In the genomic region with DNA sequence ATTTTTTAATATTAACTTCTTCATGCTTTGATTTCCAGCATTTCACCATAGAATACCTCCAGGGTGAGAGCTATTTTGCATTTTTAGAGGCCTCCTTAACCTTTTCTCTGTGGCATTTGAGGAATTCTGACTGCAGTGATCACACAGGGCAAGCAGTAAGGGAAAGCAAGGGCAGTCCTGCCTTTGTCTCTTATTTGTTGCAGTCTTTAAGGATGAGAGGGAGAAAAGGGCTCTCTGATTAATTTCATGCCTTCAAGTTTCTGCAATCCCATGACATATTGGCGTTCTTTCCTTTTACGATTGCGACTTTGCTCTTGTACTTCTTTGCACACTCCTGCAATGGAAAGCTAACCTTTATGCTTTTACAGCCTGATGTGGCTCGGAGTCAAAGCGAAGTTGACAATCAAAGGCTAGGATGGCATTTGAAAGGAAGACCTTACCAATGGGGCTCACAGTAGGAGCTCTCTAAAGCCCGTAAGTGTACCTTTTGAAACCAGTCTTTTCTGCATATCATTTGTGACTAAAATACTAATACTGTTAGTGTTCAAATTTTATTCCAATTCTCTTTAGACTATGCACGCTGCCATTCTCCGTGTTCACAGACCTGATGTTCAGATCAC, we compare ENCODE assay signal across 26 cellular contexts.
"Had no signal": no experiment of that assay in that cellular context is flagged by ENCODE, and none has a peak within 500 bp of the region (broad histone marks: within the 10 kb centered on the region; RNA-seq: fewer than 3 reads in every experiment).

No MANE protein-coding gene starts in this region.

- H3K4me1 Mint-ChIP-seq: activated CD8-positive, alpha-beta memory T cell treated with anti-CD3 and anti-CD28 coated beads, Interleukin-2, amount 10 ng/mL, durations not matched to agents 7 days and 5 days; immature natural killer cell; memory B cell; natural killer cell; stimulated activated effector memory CD8-positive, alpha-beta T cell treated with anti-CD3 and anti-CD28 coated beads, Interleukin-12 subunit alpha, Interleukin-12 subunit beta, amount 100 ng/mL, for 72 hours had no signal

- H3K27me3 Mint-ChIP-seq: activated CD8-positive, alpha-beta memory T cell treated with anti-CD3 and anti-CD28 coated beads, Interleukin-2, amount 10 ng/mL, durations not matched to agents 7 days and 5 days; memory B cell; progenitor cell of endocrine pancreas; stimulated activated naive CD8-positive, alpha-beta T cell treated with anti-CD3 and anti-CD28 coated beads, Interleukin-15, Interleukin-2, amounts not matched to agents 100 ng/mL and 50 ng/mL, for 24 hours had no signal

- H3K4me1 ChIP-seq: upper lobe of left lung had no signal

- H3K9me3 ChIP-seq: thoracic aorta had no signal

- H3K27ac ChIP-seq: ovary, skin epidermis, thoracic aorta, upper lobe of left lung had no signal

- H3K9me3 Mint-ChIP-seq: stimulated activated effector memory CD8-positive, alpha-beta T cell treated with anti-CD3 and anti-CD28 coated beads, Interleukin-12 subunit alpha, Interleukin-12 subunit beta, amount 100 ng/mL, for 72 hours had no signal

- H3K36me3 Mint-ChIP-seq: activated CD8-positive, alpha-beta memory T cell treated with anti-CD3 and anti-CD28 coated beads, Interleukin-2, amount 10 ng/mL, durations not matched to agents 7 days and 5 days; activated naive CD4-positive, alpha-beta T cell treated with anti-CD3 and anti-CD28 coated beads, Interleukin-2, amount 50 U/mL, for 72 hours; immature natural killer cell; memory B cell; natural killer cell; stimulated activated effector memory CD8-positive, alpha-beta T cell treated with anti-CD3 and anti-CD28 coated beads, Interleukin-12 subunit alpha, Interleukin-12 subunit beta, amount 100 ng/mL, for 72 hours had no signal

- ATAC-seq: activated CD8-positive, alpha-beta memory T cell treated with anti-CD3 and anti-CD28 coated beads, Interleukin-2, amount 10 ng/mL, durations not matched to agents 7 days and 5 days; activated CD8-positive, alpha-beta T cell treated with anti-CD3 and anti-CD28 coated beads, Interleukin-2, amount 10 ng/mL, durations not matched to agents 7 days and 5 days; activated naive CD4-positive, alpha-beta T cell treated with anti-CD3 and anti-CD28 coated beads, Interleukin-2, amount 50 U/mL, for 72 hours; activated T-cell treated with anti-CD3 and anti-CD28 coated beads, Interleukin-2, amount 50 U/mL, for 72 hours; left colon; natural killer cell; sciatic nerve; stimulated activated effector memory CD8-positive, alpha-beta T cell treated with anti-CD3 and anti-CD28 coated beads, Interleukin-12 subunit alpha, Interleukin-12 subunit beta, amount 100 ng/mL, for 72 hours had no signal

- H3K36me3 ChIP-seq: ovary, thoracic aorta, upper lobe of left lung had no signal

- DNase-seq: activated CD4-positive, alpha-beta T cell treated with anti-CD3 and anti-CD28 coated beads for 1 hour; activated CD8-positive, alpha-beta memory T cell treated with anti-CD3 and anti-CD28 coated beads, Interleukin-2, amount 10 ng/mL, durations not matched to agents 7 days and 5 days; activated CD8-positive, alpha-beta T cell treated with anti-CD3 and anti-CD28 coated beads, Interleukin-2, amount 10 ng/mL, durations not matched to agents 7 days and 5 days; activated naive CD4-positive, alpha-beta T cell; activated T-cell treated with anti-CD3 and anti-CD28 coated beads for 4 hours; activated T-cell treated with anti-CD3 and anti-CD28 coated beads, Interleukin-2, amount 50 U/mL, for 72 hours; anterior cingulate cortex; dermis blood vessel endothelial cell; effector CD8-positive, alpha-beta T cell; immature natural killer cell; kidney; left colon; natural killer cell; ovary; stimulated activated CD4-positive, alpha-beta T cell treated with anti-CD3 and anti-CD28 coated beads, Interleukin-12 subunit alpha, Interleukin-12 subunit beta, amount 100 ng/mL, for 4 hours; stimulated activated CD4-positive, alpha-beta T cell treated with anti-CD3 and anti-CD28 coated beads, Interleukin-4, amount 100 ng/mL, for 24 hours; T-helper 2 cell; upper lobe of left lung had no signal

- H3K27ac Mint-ChIP-seq: activated CD8-positive, alpha-beta memory T cell treated with anti-CD3 and anti-CD28 coated beads, Interleukin-2, amount 10 ng/mL, durations not matched to agents 7 days and 5 days; activated CD8-positive, alpha-beta T cell treated with anti-CD3 and anti-CD28 coated beads, Interleukin-2, amount 10 ng/mL, durations not matched to agents 7 days and 5 days; activated naive CD4-positive, alpha-beta T cell treated with anti-CD3 and anti-CD28 coated beads, Interleukin-2, amount 50 U/mL, for 72 hours; activated T-cell treated with anti-CD3 and anti-CD28 coated beads, Interleukin-2, amount 50 U/mL, for 72 hours; immature natural killer cell; memory B cell; natural killer cell; progenitor cell of endocrine pancreas; stimulated activated effector memory CD8-positive, alpha-beta T cell treated with anti-CD3 and anti-CD28 coated beads, Interleukin-12 subunit alpha, Interleukin-12 subunit beta, amount 100 ng/mL, for 72 hours; stimulated activated naive CD8-positive, alpha-beta T cell treated with anti-CD3 and anti-CD28 coated beads, Interleukin-15, Interleukin-2, amounts not matched to agents 100 ng/mL and 50 ng/mL, for 24 hours had no signal

- H3K27me3 ChIP-seq: ovary, upper lobe of left lung had no signal

- H3K4me3 ChIP-seq: ovary, skin epidermis, thoracic aorta, upper lobe of left lung had no signal

- H3K4me3 Mint-ChIP-seq: activated CD8-positive, alpha-beta memory T cell treated with anti-CD3 and anti-CD28 coated beads, Interleukin-2, amount 10 ng/mL, durations not matched to agents 7 days and 5 days; activated CD8-positive, alpha-beta T cell treated with anti-CD3 and anti-CD28 coated beads, Interleukin-2, amount 10 ng/mL, durations not matched to agents 7 days and 5 days; activated T-cell treated with anti-CD3 and anti-CD28 coated beads, Interleukin-2, amount 50 U/mL, for 72 hours; immature natural killer cell; memory B cell; natural killer cell; stimulated activated effector memory CD8-positive, alpha-beta T cell treated with anti-CD3 and anti-CD28 coated beads, Interleukin-12 subunit alpha, Interleukin-12 subunit beta, amount 100 ng/mL, for 72 hours; stimulated activated naive CD8-positive, alpha-beta T cell treated with anti-CD3 and anti-CD28 coated beads, Interleukin-15, Interleukin-2, amounts not matched to agents 100 ng/mL and 50 ng/mL, for 24 hours had no signal
